19 cellular contexts compared by ENCODE assay signal in the genomic region with DNA sequence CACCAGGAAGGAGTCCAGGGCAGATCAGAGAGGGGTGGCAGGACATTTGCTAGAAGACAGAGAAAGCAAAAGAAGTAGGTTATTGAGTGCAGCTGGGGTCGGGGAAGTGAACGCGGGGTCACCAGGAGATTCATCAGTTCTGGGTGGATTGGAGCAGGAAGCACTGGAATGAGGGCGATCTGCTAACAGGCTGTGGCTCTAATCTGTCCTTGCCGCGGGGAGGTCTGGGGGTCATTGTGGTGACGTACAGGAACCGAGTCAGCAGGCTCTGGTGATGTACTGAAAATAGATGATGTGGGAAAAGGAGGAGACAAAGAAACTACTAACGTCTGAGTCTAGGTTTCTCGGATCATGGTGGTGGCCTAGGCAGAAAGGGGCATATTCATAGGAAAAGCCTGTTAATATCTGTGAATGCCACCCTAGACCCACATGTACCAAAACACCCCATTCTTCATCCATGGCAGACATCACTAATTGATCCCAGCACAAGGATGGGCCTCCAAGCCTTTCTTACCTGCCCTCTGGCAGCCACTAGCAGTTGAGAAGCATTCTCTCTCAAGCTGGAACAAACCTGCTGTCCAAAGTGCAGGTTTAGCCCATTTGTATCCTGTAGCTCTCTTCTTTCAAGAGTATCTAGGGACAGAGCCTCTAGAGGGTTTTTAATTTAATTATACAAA.
"Had no signal": no experiment of that assay in that cellular context is flagged by ENCODE, and none has a peak within 500 bp of the region (broad histone marks: within the 10 kb centered on the region; RNA-seq: fewer than 3 reads in every experiment).

No MANE protein-coding gene starts in this region.

- H3K36me3 ChIP-seq: sigmoid colon, suprapubic skin, upper lobe of left lung had no signal

- H3K36me3 Mint-ChIP-seq: activated naive CD8-positive, alpha-beta T cell treated with anti-CD3 and anti-CD28 coated beads for 36 hours; immature natural killer cell; natural killer cell treated with Interleukin-12 subunit alpha and Interleukin-12 subunit beta and Interleukin-15 and Interleukin-18, amount 100 ng/mL, for 72 hours had no signal

- H3K4me3 Mint-ChIP-seq: activated CD4-positive, alpha-beta memory T cell treated with anti-CD3 and anti-CD28 coated beads, Interleukin-2, amount 10 ng/mL, durations not matched to agents 7 days and 5 days; activated naive CD8-positive, alpha-beta T cell treated with anti-CD3 and anti-CD28 coated beads for 36 hours; immature natural killer cell; natural killer cell treated with Interleukin-12 subunit alpha and Interleukin-12 subunit beta and Interleukin-15 and Interleukin-18, amount 100 ng/mL, for 72 hours had no signal

- ATAC-seq: left colon; natural killer cell treated with Interleukin-12 subunit alpha and Interleukin-12 subunit beta and Interleukin-15 and Interleukin-18, amount 100 ng/mL, for 72 hours; psoas muscle; stimulated activated naive CD8-positive, alpha-beta T cell treated with anti-CD3 and anti-CD28 coated beads, Interleukin-15, Interleukin-2, amounts not matched to agents 100 U/mL and 50 U/mL, for 24 hours had no signal

- H3K27me3 ChIP-seq: suprapubic skin, upper lobe of left lung had no signal

- H3K27ac Mint-ChIP-seq: activated CD4-positive, alpha-beta memory T cell treated with anti-CD3 and anti-CD28 coated beads, Interleukin-2, amount 10 ng/mL, durations not matched to agents 7 days and 5 days; activated naive CD8-positive, alpha-beta T cell treated with anti-CD3 and anti-CD28 coated beads for 36 hours; immature natural killer cell; natural killer cell treated with Interleukin-12 subunit alpha and Interleukin-12 subunit beta and Interleukin-15 and Interleukin-18, amount 100 ng/mL, for 72 hours had no signal

- H3K9me3 ChIP-seq: psoas muscle, sigmoid colon, suprapubic skin, upper lobe of left lung had no signal

- H3K4me3 ChIP-seq: coronary artery, psoas muscle, sigmoid colon, suprapubic skin, upper lobe of left lung had no signal

- H3K4me1 ChIP-seq: psoas muscle, sigmoid colon had no signal

- H3K4me1 Mint-ChIP-seq: activated CD4-positive, alpha-beta memory T cell treated with anti-CD3 and anti-CD28 coated beads, Interleukin-2, amount 10 ng/mL, durations not matched to agents 7 days and 5 days; activated naive CD8-positive, alpha-beta T cell treated with anti-CD3 and anti-CD28 coated beads for 36 hours; immature natural killer cell had no signal

- DNase-seq: activated CD4-positive, alpha-beta memory T cell treated with anti-CD3 and anti-CD28 coated beads, Interleukin-2, amount 10 ng/mL, durations not matched to agents 7 days and 5 days; activated CD4-positive, alpha-beta T cell treated with anti-CD3 and anti-CD28 coated beads for 1 hour; activated gamma-delta T cell treated with Interleukin-2 at 50 U/mL for 16 hours; activated naive CD8-positive, alpha-beta T cell treated with anti-CD3 and anti-CD28 coated beads for 36 hours; activated T-cell treated with anti-CD3 and anti-CD28 coated beads, Interleukin-2, amount 50 U/mL, for 48 hours; aorta; effector memory CD4-positive, alpha-beta T cell; immature natural killer cell; left colon; occipital lobe; psoas muscle; sigmoid colon; stimulated activated CD4-positive, alpha-beta T cell treated with anti-CD3 and anti-CD28 coated beads, Interleukin-12 subunit alpha, Interleukin-12 subunit beta, amount 100 ng/mL, for 4 hours; stimulated activated naive CD8-positive, alpha-beta T cell treated with anti-CD3 and anti-CD28 coated beads, Interleukin-15, Interleukin-2, amounts not matched to agents 100 U/mL and 50 U/mL, for 24 hours; upper lobe of left lung had no signal

- H3K27ac ChIP-seq: coronary artery, epithelial cell of prostate, psoas muscle, sigmoid colon, suprapubic skin, upper lobe of left lung had no signal

- H3K9me3 Mint-ChIP-seq: activated CD4-positive, alpha-beta memory T cell treated with anti-CD3 and anti-CD28 coated beads, Interleukin-2, amount 10 ng/mL, durations not matched to agents 7 days and 5 days; activated naive CD8-positive, alpha-beta T cell treated with anti-CD3 and anti-CD28 coated beads for 36 hours; immature natural killer cell; natural killer cell treated with Interleukin-12 subunit alpha and Interleukin-12 subunit beta and Interleukin-15 and Interleukin-18, amount 100 ng/mL, for 72 hours had no signal

- H3K27me3 Mint-ChIP-seq: activated naive CD8-positive, alpha-beta T cell treated with anti-CD3 and anti-CD28 coated beads for 36 hours had no signal
